Comparison of ENCODE assay signal across 9 cellular contexts in the genomic region with DNA sequence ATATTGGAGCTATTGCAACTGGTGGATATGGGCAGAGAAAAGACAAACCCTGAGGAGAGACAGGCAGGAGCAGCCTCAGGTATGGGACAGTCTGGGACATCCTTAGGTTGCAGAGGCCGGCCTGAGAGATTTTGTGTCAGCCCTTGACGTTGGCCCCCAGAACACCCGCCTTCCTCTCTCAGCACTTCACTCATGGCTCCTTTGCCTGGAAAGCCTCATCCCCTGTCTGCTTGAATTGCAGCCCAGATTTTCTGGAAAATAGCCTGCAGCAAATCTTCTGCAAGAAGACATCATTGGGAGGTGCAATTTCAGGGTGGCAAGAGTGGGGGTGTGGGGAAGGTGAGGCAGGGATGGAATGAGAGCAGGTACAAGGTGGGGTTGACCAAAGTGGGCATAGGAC.
"Had no signal": no experiment of that assay in that cellular context is flagged by ENCODE, and none has a peak within 500 bp of the region (broad histone marks: within the 10 kb centered on the region; RNA-seq: fewer than 3 reads in every experiment).

No MANE protein-coding gene starts in this region.

- H3K4me3 Mint-ChIP-seq: H9, HFFc6 had no signal

- H3K4me3 ChIP-seq: GM23248, HAP-1 had no signal

- H3K27ac ChIP-seq: GM23248 had no signal

- H3K9ac ChIP-seq: GM23248 had no signal

- DNase-seq: GM23248, GOT3, H7, H9, HCEC 1CT, HFFc6 had no signal

- H3K36me3 ChIP-seq: HAP-1 had no signal

- H3K9me3 Mint-ChIP-seq: H9, HFFc6 had no signal

- H2AFZ ChIP-seq: GM23248 had no signal

- H3K9me3 ChIP-seq: HAP-1 had no signal

- ATAC-seq: HCT116 had no signal

- H3K4me1 ChIP-seq: HAP-1 had no signal

- FAIRE-seq: H54 had no signal

- H3K27ac Mint-ChIP-seq: H9, HFFc6 had no signal
